ENCODE assay signal across 11 cellular contexts in genomic region chr3:2097641-2098191, GRCh38. TPM values are rescaled to one million over a fixed set of nuclear protein-coding genes. Genes with fewer than 3 reads are reported as not detected.
DNase-seq lines count a peak whose midpoint lies in the region; ATAC-seq and TF ChIP-seq lines count a peak whose summit lies in the region.
"Had no signal": no experiment of that assay in that cellular context is flagged by ENCODE, and none has a peak within 500 bp of the region (broad histone marks: within the 10 kb centered on the region; RNA-seq: fewer than 3 reads in every experiment).

No MANE protein-coding gene starts in this region.

- H3K4me3 ChIP-seq in ovary = peak overlapping the region; percentile 62

- POLR2A ChIA-PET in CD4-positive, alpha-beta T cell (lab: Charles Lee) = no interaction called here

- no peaks in the 10 kb centered on the region for H3K36me3 ChIP-seq in ovary

- peaks cover 3% of the 10 kb centered on the region for H3K4me1 ChIP-seq in ovary (ENCODE audit: insufficient read depth)

- no peak overlapping the region for H3K27ac Mint-ChIP-seq in CD4-positive, alpha-beta T cell
- H3K27ac Mint-ChIP-seq: activated naive CD4-positive, alpha-beta T cell treated with anti-CD3 and anti-CD28 coated beads for 36 hours had no signal

- no peak for ATAC-seq in CD4-positive, alpha-beta T cell (ENCODE audit: poor library complexity)

- peak overlapping the region; percentile 11 for H3K4me3 Mint-ChIP-seq in CD4-positive, alpha-beta T cell
- H3K4me3 Mint-ChIP-seq: activated naive CD4-positive, alpha-beta T cell treated with anti-CD3 and anti-CD28 coated beads for 36 hours had no signal

- no peaks in the 10 kb centered on the region for H3K9me3 ChIP-seq in CD4-positive, alpha-beta T cell (ENCODE audit: control insufficient read depth, low read length)
- H3K9me3 ChIP-seq in ovary = no peaks in the 10 kb centered on the region

- no peak for DNase-seq in CD4-positive, alpha-beta T cell
- DNase-seq in NCI-H82 (lab: John Stamatoyannopoulos, UW) (peak; percentile 20), foreskin melanocyte (peak; percentile 19), ovary (no peak), NCI-H2171 treated with DMSO at 0.1 percent for 48 hours (lab: John Stamatoyannopoulos, UW) (no peak), SIG-M5 treated with dmso at 0.1 percent for 504 hours (lab: John Stamatoyannopoulos, UW; ENCODE audit: unreplicated experiment) (no peak), midbrain (lab: John Stamatoyannopoulos, UW) (no peak)
- no peak for DNase-seq in activated CD4-positive, CD25-positive, alpha-beta regulatory T cell treated with anti-CD3 and anti-CD28 coated beads, Interleukin-2, amount 50 U/mL, for 72 hours

- no peak for TF ChIP-seq POLR2A in ovary (IDR thresholded peaks at IDR 0.05)

- intact Hi-C loops in CD4-positive, alpha-beta T cell (cut with DNase I, micrococcal nuclease) = no loop called here
- intact Hi-C loops in ovary (cut with DNase I) = no loop called here

- no peak for TF ChIP-seq EP300 in ovary (IDR thresholded peaks at IDR 0.05)

- no peaks in the 10 kb centered on the region for H3K36me3 Mint-ChIP-seq in CD4-positive, alpha-beta T cell (ENCODE audit: low read depth)

- no peaks in the 10 kb centered on the region for H3K4me1 Mint-ChIP-seq in CD4-positive, alpha-beta T cell (ENCODE audit: low read depth)

- TF ChIP-seq CTCF in CD4-positive, alpha-beta T cell (IDR thresholded peaks at IDR 0.05) = no peak
- no peak for TF ChIP-seq CTCF in ovary (IDR thresholded peaks at IDR 0.05)

- peaks cover 3% of the 10 kb centered on the region for H3K9me3 Mint-ChIP-seq in CD4-positive, alpha-beta T cell
- H3K9me3 Mint-ChIP-seq: activated naive CD4-positive, alpha-beta T cell treated with anti-CD3 and anti-CD28 coated beads for 36 hours had no signal

- no peak overlapping the region for H3K27ac ChIP-seq in CD4-positive, alpha-beta T cell (ENCODE audit: low read depth, low read length)
- H3K27ac ChIP-seq in ovary = no peak overlapping the region
- H3K27ac ChIP-seq: skin epidermis had no signal

- peaks cover 43% of the 10 kb centered on the region for H3K27me3 ChIP-seq in CD4-positive, alpha-beta T cell (ENCODE audit: control insufficient read depth, insufficient read depth, low read length)
- no peaks in the 10 kb centered on the region for H3K27me3 ChIP-seq in ovary

- CTCF ChIA-PET in CD4-positive, alpha-beta T cell (lab: Charles Lee) = no interaction called here

- peaks cover 55% of the 10 kb centered on the region for H3K27me3 Mint-ChIP-seq in CD4-positive, alpha-beta T cell

- 3 to 4% (median 4%) methylated on average over 18 of the region's 18 CpGs for WGBS in ovary, 3 donors

RNA-seq across cellular contexts. Expression of gene CNTN4, which starts 0.9 kb away (rescaled TPM):
- total RNA-seq in CD4-positive, alpha-beta T cell = not detected
- total RNA-seq in ovary = 10 to 100 TPM in 1 of 7 donors, 1 to 10 TPM in 5, under 1 TPM in 1; 0.35 to 16.7 (median 3.0) TPM
- 1 to 10 TPM; 1.7 to 6.6 TPM for polyA plus RNA-seq in ovary
- total RNA-seq: activated naive CD4-positive, alpha-beta T cell treated with anti-CD3 and anti-CD28 coated beads for 36 hours; M059J had no signal

Comparison
In these comparisons a context has a peak if more than half of its experiments do, and no peak if none do; other contexts are left out.
1. DNase-seq: peak in NCI-H82 (single experiment) and foreskin melanocyte (single experiment); none in CD4-positive, alpha-beta T cell (0 of 10), ovary (0 of 5), NCI-H2171 treated with DMSO at 0.1 percent for 48 hours (single experiment), activated CD4-positive, CD25-positive, alpha-beta regulatory T cell treated with anti-CD3 and anti-CD28 coated beads, Interleukin-2, amount 50 U/mL, for 72 hours (single experiment), SIG-M5 treated with dmso at 0.1 percent for 504 hours (single experiment) and midbrain (single experiment).